ENCODE assay signal across 20 cellular contexts in genomic region chr5:59412428-59412827, GRCh38.
DNase-seq lines count a peak whose midpoint lies in the region; ATAC-seq, FAIRE-seq and TF ChIP-seq lines count a peak whose summit lies in the region.
"Had no signal": no experiment of that assay in that cellular context is flagged by ENCODE, and none has a peak within 500 bp of the region (broad histone marks: within the 10 kb centered on the region; RNA-seq: fewer than 3 reads in every experiment).

No MANE protein-coding gene starts in this region.

- H3K9me3 Mint-ChIP-seq in endodermal cell = peaks cover 45% of the 10 kb centered on the region
- H3K9me3 Mint-ChIP-seq in activated CD8-positive, alpha-beta T cell treated with anti-CD3 and anti-CD28 coated beads for 36 hours = peaks cover 6% of the 10 kb centered on the region

- DNase-seq in endodermal cell (no peak), right lobe of liver (no peak), small intestine (peak; percentile 37), NCI-H774 (lab: John Stamatoyannopoulos, UW) (no peak), NCI-H187 treated with DMSO at 0.1 percent for 48 hours (lab: John Stamatoyannopoulos, UW) (no peak)
- no peak for DNase-seq in activated CD8-positive, alpha-beta T cell treated with anti-CD3 and anti-CD28 coated beads for 36 hours
- DNase-seq: Caco-2; CD4-positive, CD25-positive, alpha-beta regulatory T cell; CD8-positive, alpha-beta T cell; DMS153; DND-41; GOT3; HFFc6 had no signal

- no peaks in the 10 kb centered on the region for H3K4me1 Mint-ChIP-seq in endodermal cell
- H3K4me1 Mint-ChIP-seq in activated CD8-positive, alpha-beta T cell treated with anti-CD3 and anti-CD28 coated beads for 36 hours (ENCODE audit: low read depth) = no peaks in the 10 kb centered on the region
- H3K4me1 Mint-ChIP-seq: B cell; CD4-positive, CD25-positive, alpha-beta regulatory T cell had no signal

- H3K9ac ChIP-seq in endodermal cell (ENCODE audit: extremely low read depth, low read length, poor library complexity, severe bottlenecking) = no peak overlapping the region
- H3K9ac ChIP-seq: BLaER1 had no signal

- WGBS in endodermal cell (ENCODE audit: insufficient coverage in 1 of 2, insufficient read length in 1 of 2), 2 experiments = 92 to 100% methylated on average over 1 to 2 of the region's 2 CpGs
- WGBS in right lobe of liver (ENCODE audit: insufficient coverage, low coverage, low lambda C conversion rate, missing lambda C conversion rate) = 20% methylated on average over 2 of the region's 2 CpGs
- WGBS in small intestine, 3 donors = 14 to 42% (median 33%) methylated on average over 2 of the region's 2 CpGs

- intact Hi-C loops in right lobe of liver (cut with DNase I) = no loop called here
- intact Hi-C loops in activated CD8-positive, alpha-beta T cell treated with anti-CD3 and anti-CD28 coated beads for 36 hours (cut with micrococcal nuclease) = no loop called here

- no peaks in the 10 kb centered on the region for H3K27me3 Mint-ChIP-seq in endodermal cell (ENCODE audit: insufficient read depth)
- peaks cover 10% of the 10 kb centered on the region for H3K27me3 Mint-ChIP-seq in activated CD8-positive, alpha-beta T cell treated with anti-CD3 and anti-CD28 coated beads for 36 hours

- CTCF ChIA-PET in activated CD8-positive, alpha-beta T cell treated with anti-CD3 and anti-CD28 coated beads for 36 hours (lab: Charles Lee) = no interaction called here

- no peak for TF ChIP-seq POLR2A in right lobe of liver (IDR thresholded peaks at IDR 0.05)

- FAIRE-seq in small intestine (lab: Jason Lieb, UNC) = no peak
- FAIRE-seq: G401.6, GM12892, H54 had no signal

- TF ChIP-seq CTCF in endodermal cell (conservative IDR thresholded peaks at IDR 0.05) (no peak), right lobe of liver (IDR thresholded peaks at IDR 0.05) (no peak)
- no peak for TF ChIP-seq CTCF in activated CD8-positive, alpha-beta T cell treated with anti-CD3 and anti-CD28 coated beads for 36 hours (IDR thresholded peaks at IDR 0.05)

- no peaks in the 10 kb centered on the region for H3K36me3 ChIP-seq in endodermal cell (ENCODE audit: control insufficient read depth, insufficient read depth, low read length)
- no peaks in the 10 kb centered on the region for H3K36me3 ChIP-seq in right lobe of liver
- H3K36me3 ChIP-seq in small intestine (ENCODE audit: control insufficient read depth in 2 of 2, insufficient read depth in 2 of 2, low read length in 2 of 2) = no peaks in the 10 kb centered on the region
- H3K36me3 ChIP-seq: BLaER1, HAP-1 had no signal

- H3K4me3 Mint-ChIP-seq in endodermal cell = no peak overlapping the region
- H3K4me3 Mint-ChIP-seq in activated CD8-positive, alpha-beta T cell treated with anti-CD3 and anti-CD28 coated beads for 36 hours = no peak overlapping the region
- H3K4me3 Mint-ChIP-seq: B cell; CD4-positive, CD25-positive, alpha-beta regulatory T cell; CD8-positive, alpha-beta T cell; HFFc6 had no signal

- no peak overlapping the region for H3K27ac Mint-ChIP-seq in endodermal cell
- H3K27ac Mint-ChIP-seq in activated CD8-positive, alpha-beta T cell treated with anti-CD3 and anti-CD28 coated beads for 36 hours = no peak overlapping the region
- H3K27ac Mint-ChIP-seq: B cell; CD4-positive, CD25-positive, alpha-beta regulatory T cell; CD8-positive, alpha-beta T cell; HFFc6 had no signal

- H3K27ac ChIP-seq in endodermal cell (ENCODE audit: low read depth, low read length) = no peak overlapping the region
- no peak overlapping the region for H3K27ac ChIP-seq in right lobe of liver
- no peak overlapping the region for H3K27ac ChIP-seq in small intestine (ENCODE audit: low read depth in 1 of 2, low read length in 1 of 2)
- H3K27ac ChIP-seq: BLaER1, C4-2B had no signal

- H3K36me3 Mint-ChIP-seq in endodermal cell (ENCODE audit: low read depth) = no peaks in the 10 kb centered on the region
- no peaks in the 10 kb centered on the region for H3K36me3 Mint-ChIP-seq in activated CD8-positive, alpha-beta T cell treated with anti-CD3 and anti-CD28 coated beads for 36 hours (ENCODE audit: low read depth)
- H3K36me3 Mint-ChIP-seq: CD4-positive, CD25-positive, alpha-beta regulatory T cell; CD8-positive, alpha-beta T cell had no signal

- H3K27me3 ChIP-seq in endodermal cell (ENCODE audit: control insufficient read depth, insufficient read depth, low read length, poor library complexity, severe bottlenecking) (no peaks in the 10 kb centered on the region), right lobe of liver (no peaks in the 10 kb centered on the region), small intestine (ENCODE audit: control insufficient read depth in 2 of 2, insufficient read depth in 2 of 2, low read length in 2 of 2) (no peaks in the 10 kb centered on the region)
- H3K27me3 ChIP-seq: BLaER1 had no signal

- POLR2A ChIA-PET in activated CD8-positive, alpha-beta T cell treated with anti-CD3 and anti-CD28 coated beads for 36 hours (lab: Charles Lee) = no interaction called here

- H3K9me3 ChIP-seq in endodermal cell (ENCODE audit: control insufficient read depth, low read length) (peaks cover 44% of the 10 kb centered on the region), right lobe of liver (no peaks in the 10 kb centered on the region), small intestine (ENCODE audit: control insufficient read depth, low read depth) (no peaks in the 10 kb centered on the region)
- H3K9me3 ChIP-seq: HAP-1 had no signal

- H3K4me1 ChIP-seq in endodermal cell (ENCODE audit: control insufficient read depth, insufficient read depth, low read length) (no peaks in the 10 kb centered on the region), right lobe of liver (peaks cover 0 to 10% (median 4%) of the 10 kb centered on the region in 4 donors), small intestine (ENCODE audit: control insufficient read depth in 2 of 2, insufficient read depth in 1 of 2, low read depth in 1 of 2, low read length in 1 of 2) (peaks cover 2 to 3% of the 10 kb centered on the region in 2 donors)
- H3K4me1 ChIP-seq: BLaER1, HAP-1 had no signal

- ATAC-seq in right lobe of liver = peak in 3 of 4 donors; percentile 27 to 59 (median 32)
- ATAC-seq in activated CD8-positive, alpha-beta T cell treated with anti-CD3 and anti-CD28 coated beads for 36 hours = no peak
- ATAC-seq: CD8-positive, alpha-beta T cell had no signal

- H3K4me3 ChIP-seq in endodermal cell (ENCODE audit: low read length) (peak overlapping the region; percentile 15), right lobe of liver (no peak overlapping the region), small intestine (ENCODE audit: low read depth in 1 of 2, low read length in 2 of 2) (peak overlapping the region in 1 of 2 donors; percentile 11)
- H3K4me3 ChIP-seq: BLaER1, HAP-1 had no signal
